27 cellular contexts compared by ENCODE assay signal in the genomic region with DNA sequence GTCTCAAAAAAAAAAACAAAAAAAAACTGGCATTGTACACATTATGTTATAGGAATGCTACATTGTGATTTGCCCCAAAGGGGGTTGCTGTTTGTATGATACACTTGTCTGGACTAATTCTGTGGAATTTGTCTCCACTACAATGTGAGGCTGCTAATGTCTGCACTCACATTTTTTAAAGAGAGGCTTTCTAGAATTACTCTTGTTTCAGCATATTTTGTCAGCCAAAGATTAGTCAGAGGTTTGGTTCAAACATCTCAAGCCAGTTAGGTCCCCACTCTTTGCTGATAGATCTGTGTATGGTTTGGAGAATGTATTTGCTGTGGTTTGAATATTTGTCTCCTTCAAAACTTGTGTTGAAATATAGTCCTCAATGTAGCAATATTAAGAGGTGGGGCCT.
"Had no signal": no experiment of that assay in that cellular context is flagged by ENCODE, and none has a peak within 500 bp of the region (broad histone marks: within the 10 kb centered on the region; RNA-seq: fewer than 3 reads in every experiment).

No MANE protein-coding gene starts in this region.

- ATAC-seq: activated T-cell treated with anti-CD3 and anti-CD28 coated beads, Interleukin-2, amount 50 U/mL, for 72 hours; heart left ventricle; pancreas; SK-N-SH treated with all-trans-retinoic acid at 6 μM for 48 hours; stimulated activated naive B cell treated with anti-CD40 and anti-IgM and Interleukin-4, amounts not matched to agents 10 μg/mL and 1 μg/mL and 100 μg/mL, for 72 hours; upper lobe of right lung had no signal

- H3K27me3 ChIP-seq: breast epithelium, heart left ventricle, neutrophil, pancreas, right atrium auricular region, stomach, thyroid gland, upper lobe of right lung had no signal

- H3K4me3 ChIP-seq: breast epithelium, heart left ventricle, pancreas, psoas muscle, right atrium auricular region, stomach, thyroid gland, upper lobe of right lung had no signal

- DNase-seq: activated B cell treated with CpG ODN at 0.5 μM for 24 hours; activated naive CD4-positive, alpha-beta T cell; activated T-cell treated with anti-CD3 and anti-CD28 coated beads for 4 hours; activated T-cell treated with anti-CD3 and anti-CD28 coated beads, Interleukin-2, amount 50 U/mL, for 72 hours; effector CD8-positive, alpha-beta T cell; foreskin fibroblast; heart left ventricle; hypothalamus; immature natural killer cell; naive B cell; nephron progenitor cell; pancreas; psoas muscle; stimulated activated CD4-positive, alpha-beta T cell treated with anti-CD3 and anti-CD28 coated beads, Interleukin-15, amount 100 ng/mL, for 24 hours; stimulated activated CD4-positive, alpha-beta T cell treated with anti-CD3 and anti-CD28 coated beads, Interleukin-2, amount 100 ng/mL, for 24 hours; stimulated activated naive B cell treated with anti-CD40 and anti-IgM and Interleukin-4, amounts not matched to agents 10 μg/mL and 1 μg/mL and 100 μg/mL, for 72 hours; stomach; T-helper 2 cell; thyroid gland; upper lobe of right lung had no signal

- H3K4me1 Mint-ChIP-seq: central memory CD8-positive, alpha-beta T cell; immature natural killer cell; nephron progenitor cell; stimulated activated naive B cell treated with anti-CD40 and anti-IgM and Interleukin-4, amounts not matched to agents 10 μg/mL and 1 μg/mL and 100 μg/mL, for 72 hours had no signal

- H3K27me3 Mint-ChIP-seq: activated B cell treated with CpG ODN at 0.5 μM for 24 hours; activated naive CD8-positive, alpha-beta T cell; naive B cell had no signal

- H3K36me3 ChIP-seq: breast epithelium, neutrophil, pancreas, thyroid gland, upper lobe of right lung had no signal

- H3K27ac ChIP-seq: breast epithelium, heart left ventricle, neutrophil, pancreas, psoas muscle, right atrium auricular region, stomach, thyroid gland, upper lobe of right lung had no signal

- H3K9me3 ChIP-seq: neutrophil, pancreas, thyroid gland had no signal

- H3K27ac Mint-ChIP-seq: activated B cell treated with CpG ODN at 0.5 μM for 24 hours; activated naive CD8-positive, alpha-beta T cell; activated T-cell treated with anti-CD3 and anti-CD28 coated beads, Interleukin-2, amount 50 U/mL, for 72 hours; immature natural killer cell; mesothelial cell of epicardium; nephron progenitor cell; stimulated activated naive B cell treated with anti-CD40 and anti-IgM and Interleukin-4, amounts not matched to agents 10 μg/mL and 1 μg/mL and 100 μg/mL, for 72 hours had no signal

- H3K4me3 Mint-ChIP-seq: activated B cell treated with CpG ODN at 0.5 μM for 24 hours; activated naive CD8-positive, alpha-beta T cell; activated T-cell treated with anti-CD3 and anti-CD28 coated beads, Interleukin-2, amount 50 U/mL, for 72 hours; central memory CD8-positive, alpha-beta T cell; immature natural killer cell; mesothelial cell of epicardium; naive B cell; nephron progenitor cell; stimulated activated naive B cell treated with anti-CD40 and anti-IgM and Interleukin-4, amounts not matched to agents 10 μg/mL and 1 μg/mL and 100 μg/mL, for 72 hours had no signal

- H3K4me1 ChIP-seq: breast epithelium, pancreas, right atrium auricular region, stomach, thyroid gland, upper lobe of right lung had no signal
